10 cellular contexts compared by ENCODE assay signal in the genomic region with DNA sequence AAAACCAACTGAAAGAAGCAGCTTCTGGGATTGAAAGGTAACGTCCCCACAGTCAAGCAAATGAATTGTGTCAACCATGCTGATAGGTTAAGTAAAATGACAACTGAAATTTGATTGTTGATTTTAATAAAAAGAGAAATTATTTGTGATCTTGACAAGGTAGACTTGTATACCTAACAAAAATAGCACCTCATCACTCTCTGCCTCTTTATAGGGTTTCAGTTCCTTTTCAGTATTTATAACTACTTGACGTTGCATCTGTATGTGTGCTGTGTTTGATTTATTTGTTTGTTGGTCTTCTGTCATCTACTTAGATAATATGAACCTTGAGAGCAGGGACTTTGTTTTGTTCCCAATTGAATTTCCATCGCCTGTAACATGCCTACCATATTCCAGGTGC. TPM values are rescaled to one million over a fixed set of nuclear protein-coding genes. Genes with fewer than 3 reads are reported as not detected.
DNase-seq lines count a peak whose midpoint lies in the region; ATAC-seq and TF ChIP-seq lines count a peak whose summit lies in the region.
"Had no signal": no experiment of that assay in that cellular context is flagged by ENCODE, and none has a peak within 500 bp of the region (broad histone marks: within the 10 kb centered on the region; RNA-seq: fewer than 3 reads in every experiment).

No MANE protein-coding gene starts in this region.

- H3K9ac ChIP-seq in PC-3 (ENCODE audit: low read length), result peak overlapping the region; percentile 79

- no peaks in the 10 kb centered on the region for H3K27me3 ChIP-seq in PC-3 (ENCODE audit: low read length)

- H3K4me3 ChIP-seq in PC-3 (ENCODE audit: low read length), result no peak overlapping the region

- TF ChIP-seq CTCF in GM13976 (IDR thresholded peaks at IDR 0.05; ENCODE audit: borderline replicate concordance, control extremely low read depth, extremely low read depth, insufficient read depth, missing control alignments) (no peak), GM20000 (IDR thresholded peaks at IDR 0.05; ENCODE audit: extremely low read depth, missing control alignments) (no peak), PC-3 (conservative IDR thresholded peaks at IDR 0.05; ENCODE audit: low read depth, low read length) (no peak)

- no peak overlapping the region for H2AFZ ChIP-seq in PC-3 (ENCODE audit: low read length)

- POLR2A ChIA-PET in PC-3 (lab: Charles Lee; ENCODE audit: unreplicated experiment), result interaction anchor here (1.6 kb wide), 1 partner anchor 8 kb away, joined by 8 read pairs; the partner anchor contains the start of gene PPP3CA

- no peaks in the 10 kb centered on the region for H3K9me2 ChIP-seq in PC-3 (replicated peaks; ENCODE audit: low read length)

- in situ Hi-C loops in GM13976 (cut with MboI; ENCODE audit: low sequenced_read_pairs, unreplicated experiment), result no loop called here

- peak overlapping the region; percentile 81 for H3K4me2 ChIP-seq in PC-3 (ENCODE audit: low read length)

- H3K27ac Mint-ChIP-seq in activated naive CD4-positive, alpha-beta T cell treated with anti-CD3 and anti-CD28 coated beads, Interleukin-2, amount 50 U/mL, for 72 hours, result no peak overlapping the region

- no peaks in the 10 kb centered on the region for H3K36me3 Mint-ChIP-seq in activated naive CD4-positive, alpha-beta T cell treated with anti-CD3 and anti-CD28 coated beads, Interleukin-2, amount 50 U/mL, for 72 hours

- no peak for TF ChIP-seq POLR2A in erythroblast (IDR thresholded peaks at IDR 0.05; ENCODE audit: low read length)

- ATAC-seq in HG03045 (IDR thresholded peaks at IDR 0.05; ENCODE audit: unreplicated experiment) (peak; percentile 94), PC-3 (no peak)
- no peak for ATAC-seq in activated naive CD4-positive, alpha-beta T cell treated with anti-CD3 and anti-CD28 coated beads, Interleukin-2, amount 50 U/mL, for 72 hours

- H3F3A ChIP-seq in PC-3 (ENCODE audit: low read length, unreplicated experiment), result peaks cover 11% of the 10 kb centered on the region

- H3K9me3 Mint-ChIP-seq in activated naive CD4-positive, alpha-beta T cell treated with anti-CD3 and anti-CD28 coated beads, Interleukin-2, amount 50 U/mL, for 72 hours, result no peaks in the 10 kb centered on the region

- no TSS peak for BruUV-seq in PC-3 (replicated peaks; lab: Mats Ljungman, UMichigan)

- H3K4me1 ChIP-seq in PC-3 (ENCODE audit: insufficient read depth, low read length), result peaks cover 33% of the 10 kb centered on the region

- H3K9me3 ChIP-seq in PC-3 (ENCODE audit: low read length), result no peaks in the 10 kb centered on the region

- no peaks in the 10 kb centered on the region for H3K79me2 ChIP-seq in PC-3 (ENCODE audit: low read length)

- peak overlapping the region; percentile 97 for H3K27ac ChIP-seq in PC-3 (ENCODE audit: low read length)

- CTCF ChIA-PET in PC-3 (lab: Charles Lee), result no interaction called here

- DNase-seq in GM13976 (ENCODE audit: low spot score) (peak; percentile 38), GM20000 (ENCODE audit: low spot score) (peak; percentile 44), PC-3 (no peak), erythroblast (lab: John Stamatoyannopoulos, UW) (no peak), epidermal melanocyte (ENCODE audit: insufficient read length, low spot score) (no peak), NCI-H345 (lab: John Stamatoyannopoulos, UW) (no peak)
- no peak for DNase-seq in activated naive CD4-positive, alpha-beta T cell treated with anti-CD3 and anti-CD28 coated beads, Interleukin-2, amount 50 U/mL, for 72 hours (ENCODE audit: low spot score in 2 of 2)
- DNase-seq: H7, NCI-H1436 treated with DMSO at 0.1 percent for 48 hours had no signal

- H4K20me1 ChIP-seq in PC-3 (ENCODE audit: low read length), result no peaks in the 10 kb centered on the region

- intact Hi-C loops in PC-3 (cut with micrococcal nuclease), result no loop called here

- no peaks in the 10 kb centered on the region for H3K36me3 ChIP-seq in PC-3 (ENCODE audit: low read depth, low read length)

RNA-seq across cellular contexts. Expression of gene PPP3CA, which starts 7.9 kb away (rescaled TPM):
- 15.5 and 19.2 TPM in 2 replicates for total RNA-seq in PC-3 (2014; rRNA removed)
- total RNA-seq in activated naive CD4-positive, alpha-beta T cell treated with anti-CD3 and anti-CD28 coated beads, Interleukin-2, amount 50 U/mL, for 72 hours, result 1 to 10 TPM; 3.3 to 3.5 TPM

Comparison
In these comparisons a context has a peak if more than half of its experiments do, and no peak if none do; other contexts are left out.
1. DNase-seq: peak in GM13976 (single experiment) and GM20000 (single experiment); none in PC-3 (single experiment), erythroblast (0 of 2), epidermal melanocyte (single experiment), NCI-H345 (single experiment) and activated naive CD4-positive, alpha-beta T cell treated with anti-CD3 and anti-CD28 coated beads, Interleukin-2, amount 50 U/mL, for 72 hours (0 of 2).